ENCODE assay signal across 20 cellular contexts in genomic region chr5:67366961-67367360, GRCh38.
"Had no signal": no experiment of that assay in that cellular context is flagged by ENCODE, and none has a peak within 500 bp of the region (broad histone marks: within the 10 kb centered on the region; RNA-seq: fewer than 3 reads in every experiment).

No MANE protein-coding gene starts in this region.

- DNase-seq: KBM-7; MV-4-11; NCI-H1048; NCI-H1105; NCI-H1417; NCI-H1436 treated with DMSO at 0.1 percent for 48 hours; NCI-H1694; NCI-H187 treated with DMSO at 0.1 percent for 48 hours; NCI-H2029 treated with DMSO at 0.1 percent for 48 hours; NCI-H2171 treated with DMSO at 0.1 percent for 48 hours; NCI-H510A; NCI-H524 treated with DMSO at 0.1 percent for 48 hours; NCI-H69; NCI-H774; NK-92 treated with Interleukin-12 subunit alpha and Interleukin-12 subunit beta, amount 100 ng/mL, for 24 hours; PC-3; SHP77; SK-N-SH had no signal

- H3K9me3 ChIP-seq: SK-N-SH had no signal

- H3K27ac ChIP-seq: RWPE1 had no signal

- ATAC-seq: Panc1, PC-3 had no signal
